In genomic region chr18:58481321-58482180, GRCh38 we compare ENCODE assay signal across 2 cellular contexts.
TF ChIP-seq lines count a peak whose summit lies in the region.

No MANE protein-coding gene starts in this region.

TF ChIP-seq in IMR-90, 13 proteins besides CTCF, POLR2A, EP300 and RAD21 (continued from another document):
- no peak for TF ChIP-seq ELK1 (IDR thresholded peaks at IDR 0.05; ENCODE audit: borderline replicate concordance, low read depth, low read length)

TF ChIP-seq in liver, 16 proteins besides CTCF, POLR2A, EP300 and RAD21 (continued from another document):
- TF ChIP-seq ATF3 (IDR thresholded peaks at IDR 0.05) (no peak), HNF4G (IDR thresholded peaks at IDR 0.05) (no peak), RXRA (IDR thresholded peaks at IDR 0.05) (peak; percentile 80 to 81), NR2F2 (IDR thresholded peaks at IDR 0.05) (no peak), MAX (IDR thresholded peaks at IDR 0.05) (peak; percentile 50), FOXA1 (IDR thresholded peaks at IDR 0.05) (no peak)
- TF ChIP-seq, protein P1, sequence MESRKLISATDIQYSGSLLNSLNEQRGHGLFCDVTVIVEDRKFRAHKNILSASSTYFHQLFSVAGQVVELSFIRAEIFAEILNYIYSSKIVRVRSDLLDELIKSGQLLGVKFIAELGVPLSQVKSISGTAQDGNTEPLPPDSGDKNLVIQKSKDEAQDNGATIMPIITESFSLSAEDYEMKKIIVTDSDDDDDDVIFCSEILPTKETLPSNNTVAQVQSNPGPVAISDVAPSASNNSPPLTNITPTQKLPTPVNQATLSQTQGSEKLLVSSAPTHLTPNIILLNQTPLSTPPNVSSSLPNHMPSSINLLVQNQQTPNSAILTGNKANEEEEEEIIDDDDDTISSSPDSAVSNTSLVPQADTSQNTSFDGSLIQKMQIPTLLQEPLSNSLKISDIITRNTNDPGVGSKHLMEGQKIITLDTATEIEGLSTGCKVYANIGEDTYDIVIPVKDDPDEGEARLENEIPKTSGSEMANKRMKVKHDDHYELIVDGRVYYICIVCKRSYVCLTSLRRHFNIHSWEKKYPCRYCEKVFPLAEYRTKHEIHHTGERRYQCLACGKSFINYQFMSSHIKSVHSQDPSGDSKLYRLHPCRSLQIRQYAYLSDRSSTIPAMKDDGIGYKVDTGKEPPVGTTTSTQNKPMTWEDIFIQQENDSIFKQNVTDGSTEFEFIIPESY (IDR thresholded peaks at IDR 0.05): peak; percentile 47
- TF ChIP-seq, protein P2, sequence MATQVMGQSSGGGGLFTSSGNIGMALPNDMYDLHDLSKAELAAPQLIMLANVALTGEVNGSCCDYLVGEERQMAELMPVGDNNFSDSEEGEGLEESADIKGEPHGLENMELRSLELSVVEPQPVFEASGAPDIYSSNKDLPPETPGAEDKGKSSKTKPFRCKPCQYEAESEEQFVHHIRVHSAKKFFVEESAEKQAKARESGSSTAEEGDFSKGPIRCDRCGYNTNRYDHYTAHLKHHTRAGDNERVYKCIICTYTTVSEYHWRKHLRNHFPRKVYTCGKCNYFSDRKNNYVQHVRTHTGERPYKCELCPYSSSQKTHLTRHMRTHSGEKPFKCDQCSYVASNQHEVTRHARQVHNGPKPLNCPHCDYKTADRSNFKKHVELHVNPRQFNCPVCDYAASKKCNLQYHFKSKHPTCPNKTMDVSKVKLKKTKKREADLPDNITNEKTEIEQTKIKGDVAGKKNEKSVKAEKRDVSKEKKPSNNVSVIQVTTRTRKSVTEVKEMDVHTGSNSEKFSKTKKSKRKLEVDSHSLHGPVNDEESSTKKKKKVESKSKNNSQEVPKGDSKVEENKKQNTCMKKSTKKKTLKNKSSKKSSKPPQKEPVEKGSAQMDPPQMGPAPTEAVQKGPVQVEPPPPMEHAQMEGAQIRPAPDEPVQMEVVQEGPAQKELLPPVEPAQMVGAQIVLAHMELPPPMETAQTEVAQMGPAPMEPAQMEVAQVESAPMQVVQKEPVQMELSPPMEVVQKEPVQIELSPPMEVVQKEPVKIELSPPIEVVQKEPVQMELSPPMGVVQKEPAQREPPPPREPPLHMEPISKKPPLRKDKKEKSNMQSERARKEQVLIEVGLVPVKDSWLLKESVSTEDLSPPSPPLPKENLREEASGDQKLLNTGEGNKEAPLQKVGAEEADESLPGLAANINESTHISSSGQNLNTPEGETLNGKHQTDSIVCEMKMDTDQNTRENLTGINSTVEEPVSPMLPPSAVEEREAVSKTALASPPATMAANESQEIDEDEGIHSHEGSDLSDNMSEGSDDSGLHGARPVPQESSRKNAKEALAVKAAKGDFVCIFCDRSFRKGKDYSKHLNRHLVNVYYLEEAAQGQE (IDR thresholded peaks at IDR 0.05): peak; percentile 66
